ENCODE assay signal across 8 cellular contexts in the genomic region with DNA sequence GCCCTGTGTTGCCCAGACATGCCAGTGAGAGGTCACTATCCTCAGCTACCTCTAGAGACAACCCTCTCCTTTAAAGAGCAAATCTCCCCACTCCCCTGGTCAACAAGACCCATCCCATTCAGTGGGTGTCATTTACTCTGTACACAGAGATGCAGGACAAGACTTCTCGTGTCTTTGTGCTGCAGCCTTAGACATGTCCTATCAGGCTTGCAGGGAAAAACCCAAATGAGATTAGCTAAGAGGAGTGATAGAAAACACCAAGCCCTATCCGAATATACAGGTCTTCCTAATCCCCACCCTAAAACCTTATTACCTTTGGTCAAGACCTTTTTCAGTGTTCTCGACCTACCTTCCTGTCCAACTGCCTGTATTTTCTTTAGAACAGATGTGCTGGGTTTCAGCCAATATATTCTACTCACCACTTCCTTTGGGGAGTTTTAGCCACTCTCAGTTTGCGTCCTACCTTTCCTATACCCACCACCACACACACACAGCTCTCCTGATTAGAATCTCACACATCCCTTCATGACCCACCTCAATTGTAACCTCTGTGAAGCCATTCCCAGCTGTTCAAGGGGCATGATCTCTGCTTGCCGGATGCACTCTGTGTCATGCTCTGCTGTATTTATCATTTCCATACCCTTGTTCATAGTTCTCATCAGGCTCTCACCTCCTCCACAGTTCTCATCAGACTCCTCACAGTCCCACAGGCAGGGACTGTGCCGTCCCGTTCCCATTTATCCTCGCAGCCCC. TPM values are rescaled to one million over a fixed set of nuclear protein-coding genes. Genes with fewer than 3 reads are reported as not detected.
DNase-seq lines count a peak whose midpoint lies in the region; ATAC-seq and TF ChIP-seq lines count a peak whose summit lies in the region.

No MANE protein-coding gene starts in this region.

- no peak for TF ChIP-seq EP300 in esophagus muscularis mucosa (IDR thresholded peaks at IDR 0.05)

- no peaks in the 10 kb centered on the region for H3K9me3 ChIP-seq in CD4-positive, alpha-beta memory T cell (ENCODE audit: control insufficient read depth in 1 of 2, low read length in 2 of 2)
- H3K9me3 ChIP-seq in esophagus muscularis mucosa = no peaks in the 10 kb centered on the region

- 68% methylated on average over 8 of the region's 8 CpGs for WGBS in esophagus muscularis mucosa

- H3K27me3 Mint-ChIP-seq in CD4-positive, alpha-beta memory T cell = no peaks in the 10 kb centered on the region

- TF ChIP-seq CTCF in choroid plexus epithelial cell (conservative IDR thresholded peaks at IDR 0.05; ENCODE audit: low read depth, low read length) (no peak), esophagus muscularis mucosa (IDR thresholded peaks at IDR 0.05) (no peak)

- CTCF ChIA-PET in CD4-positive, alpha-beta memory T cell (lab: Charles Lee; ENCODE audit: partially characterized antibody) = no interaction called here

- intact Hi-C loops in CD4-positive, alpha-beta memory T cell (cut with micrococcal nuclease) = no loop called here
- intact Hi-C loops in esophagus muscularis mucosa (cut with DNase I) = no loop called here

- no peaks in the 10 kb centered on the region for H3K27me3 ChIP-seq in CD4-positive, alpha-beta memory T cell (ENCODE audit: insufficient read depth, low read length)
- no peaks in the 10 kb centered on the region for H3K27me3 ChIP-seq in esophagus muscularis mucosa

- H3K4me3 Mint-ChIP-seq in CD4-positive, alpha-beta memory T cell = peak overlapping the region in 5 of 8 donors; percentile 12 to 54 (median 42)

- peaks cover 40% of the 10 kb centered on the region for H3K4me1 ChIP-seq in CD4-positive, alpha-beta memory T cell (ENCODE audit: insufficient read depth, low read length)
- peaks cover 44 to 64% (median 59%) of the 10 kb centered on the region in 4 donors for H3K4me1 ChIP-seq in esophagus muscularis mucosa

- no peak for TF ChIP-seq POLR2A in esophagus muscularis mucosa (IDR thresholded peaks at IDR 0.05; ENCODE audit: low read depth)

- H3K4me3 ChIP-seq in CD4-positive, alpha-beta memory T cell (ENCODE audit: low read length in 2 of 2) = no peak overlapping the region
- H3K4me3 ChIP-seq in choroid plexus epithelial cell (ENCODE audit: low read depth, low read length) (no peak overlapping the region), esophagus muscularis mucosa (no peak overlapping the region)

- no peaks in the 10 kb centered on the region for H3K36me3 ChIP-seq in CD4-positive, alpha-beta memory T cell (ENCODE audit: insufficient read depth, low read length)
- H3K36me3 ChIP-seq in esophagus muscularis mucosa = peaks cover 12 to 25% (median 14%) of the 10 kb centered on the region in 4 donors

- POLR2A ChIA-PET in CD4-positive, alpha-beta memory T cell (lab: Charles Lee; ENCODE audit: partially characterized antibody) = no interaction called here

- DNase-seq in CD4-positive, alpha-beta memory T cell = peak in 1 of 5 donors; percentile 7
- DNase-seq in choroid plexus epithelial cell (ENCODE audit: low read depth) = peak; percentile 64
- DNase-seq in NCI-H2171 treated with DMSO at 0.1 percent for 48 hours (lab: John Stamatoyannopoulos, UW) = no peak
- DNase-seq in esophagus muscularis mucosa (ENCODE audit: extremely low spot score) = no peak
- DNase-seq in NCI-H146 (lab: John Stamatoyannopoulos, UW) = no peak
- no peak for DNase-seq in cerebellar nuclear complex (lab: John Stamatoyannopoulos, UW)

- H3K27ac Mint-ChIP-seq in CD4-positive, alpha-beta memory T cell = peak overlapping the region in 5 of 7 donors; percentile 1 to 90 (median 24)

- no peak overlapping the region for H3K27ac ChIP-seq in CD4-positive, alpha-beta memory T cell (ENCODE audit: low read depth, low read length)
- no peak overlapping the region for H3K27ac ChIP-seq in esophagus muscularis mucosa (replicated peaks in 1 of 4)

- ATAC-seq in GM19395 (IDR thresholded peaks at IDR 0.05; ENCODE audit: unreplicated experiment) = peak; percentile 68
- ATAC-seq in HG03342 (IDR thresholded peaks at IDR 0.05; ENCODE audit: unreplicated experiment) = peak; percentile 46

- H3K9me3 Mint-ChIP-seq in CD4-positive, alpha-beta memory T cell = no peaks in the 10 kb centered on the region

- peaks cover 7 to 12% of the 10 kb centered on the region in 2 donors for H3K36me3 Mint-ChIP-seq in CD4-positive, alpha-beta memory T cell

- peaks cover 44 to 57% (median 51%) of the 10 kb centered on the region in 4 donors for H3K4me1 Mint-ChIP-seq in CD4-positive, alpha-beta memory T cell

RNA-seq across cellular contexts. Expression of a gene that starts 39.7 kb away (rescaled TPM):
- total RNA-seq in CD4-positive, alpha-beta memory T cell = 10 to 100 TPM; 10.7 to 11.3 TPM
- 1 to 10 TPM; 2.7 to 4.3 TPM for polyA plus RNA-seq in CD4-positive, alpha-beta memory T cell
- 10 to 100 TPM; 13.3 to 23.8 (median 18.5) TPM for total RNA-seq in esophagus muscularis mucosa
